ENCODE assay signal across 11 cellular contexts in the genomic region with DNA sequence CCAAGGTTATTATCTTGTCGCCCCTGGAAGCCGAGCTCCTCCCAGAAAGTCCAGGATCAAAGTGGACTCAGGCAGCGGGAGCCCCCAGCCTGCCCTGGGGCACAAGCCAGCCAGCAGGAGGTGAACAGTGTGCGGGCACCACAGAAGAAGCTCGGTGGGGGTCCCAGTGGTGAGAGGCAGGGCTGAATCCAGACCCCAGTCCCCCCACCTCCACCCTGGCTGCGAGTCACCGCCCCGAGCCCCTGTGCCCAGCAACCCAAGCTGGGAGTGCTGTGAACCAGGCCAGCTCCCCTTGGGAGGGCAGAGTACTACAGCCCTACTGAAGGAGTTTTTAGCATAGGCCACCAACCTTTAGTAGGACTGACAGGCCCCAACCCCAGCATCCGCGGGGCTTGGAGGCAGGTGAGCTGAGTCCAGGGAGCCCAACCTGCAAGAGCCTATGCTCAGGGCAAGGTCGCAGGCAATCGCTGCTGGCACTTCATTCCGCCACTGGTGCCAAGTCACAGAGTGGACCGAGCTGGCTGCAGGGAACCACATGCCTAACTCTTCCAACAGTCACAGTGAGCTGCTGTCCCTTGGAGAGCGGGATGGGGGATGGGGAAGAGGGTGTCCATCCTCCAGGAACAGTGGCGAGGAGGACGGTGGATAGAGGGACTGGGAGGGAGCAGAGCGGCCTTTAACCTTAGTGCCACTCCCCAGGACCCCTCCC. TPM values are rescaled to one million over a fixed set of nuclear protein-coding genes. Genes with fewer than 3 reads are reported as not detected.
A peak's percentile ranks its signal among the peaks of the same experiment; 100 is the strongest.
DNase-seq lines count a peak whose midpoint lies in the region; TF ChIP-seq lines count a peak whose summit lies in the region.
"Had no signal": no experiment of that assay in that cellular context is flagged by ENCODE, and none has a peak within 500 bp of the region (broad histone marks: within the 10 kb centered on the region; RNA-seq: fewer than 3 reads in every experiment).

No MANE protein-coding gene starts in this region.

- H3K27ac Mint-ChIP-seq in brain (peak overlapping the region in 1 of 5 experiments; percentile 61), nephron progenitor cell (no peak overlapping the region)

- H3K36me3 Mint-ChIP-seq in brain (no peaks in the 10 kb centered on the region), nephron progenitor cell (ENCODE audit: low read depth) (no peaks in the 10 kb centered on the region)

- DNase-seq in Ammon's horn (ENCODE audit: low spot score) (peak; percentile 81), hippocampal formation (lab: John Stamatoyannopoulos, UW) (peak; percentile 23 to 47), nephron progenitor cell (no peak), KBM-7 (no peak), KG1 (lab: John Stamatoyannopoulos, UW) (no peak), OCI-M1 (lab: John Stamatoyannopoulos, UW) (no peak)
- no peak for DNase-seq in stimulated activated CD4-positive, alpha-beta T cell treated with anti-CD3 and anti-CD28 coated beads, Interleukin-4, amount 100 ng/mL, for 24 hours
- DNase-seq: GOT3, NCI-H1105 treated with DMSO at 0.1 percent for 48 hours, SIG-M5 had no signal

- in situ Hi-C loops in KBM-7 (cut with MboI; ENCODE audit: low pct_unique_long_range_greater_than_20kb, low sequenced_read_pairs), result no loop called here

- TF ChIP-seq CTCF in brain (conservative IDR thresholded peaks at IDR 0.05), result no peak
- TF ChIP-seq CTCF in nephron progenitor cell (IDR thresholded peaks at IDR 0.05), result no peak

- peak overlapping the region in 4 of 5 experiments; percentile 61 to 87 (median 76) for H3K4me3 Mint-ChIP-seq in brain
- peak overlapping the region; percentile 9 for H3K4me3 Mint-ChIP-seq in nephron progenitor cell

- H3K4me1 Mint-ChIP-seq in brain (peaks cover 33% of the 10 kb centered on the region), nephron progenitor cell (peaks cover 30% of the 10 kb centered on the region)

- no peaks in the 10 kb centered on the region for H3K9me3 Mint-ChIP-seq in brain
- H3K9me3 Mint-ChIP-seq in nephron progenitor cell, result peaks cover 4% of the 10 kb centered on the region

- H3K27me3 Mint-ChIP-seq in brain (peaks cover 57% of the 10 kb centered on the region), nephron progenitor cell (ENCODE audit: low read depth, poor library complexity) (peaks cover 62% of the 10 kb centered on the region)

RNA-seq across cellular contexts. Expression of a gene that starts 3.0 kb away (rescaled TPM):
- 5.9 TPM for polyA plus RNA-seq in brain (ENCODE audit: insufficient read depth, low read depth, low replicate concordance)

Comparison
In these comparisons a context has a peak if more than half of its experiments do, and no peak if none do; other contexts are left out.
1. DNase-seq: peak in Ammon's horn (single experiment) and hippocampal formation (2 of 2); none in nephron progenitor cell (single experiment), stimulated activated CD4-positive, alpha-beta T cell treated with anti-CD3 and anti-CD28 coated beads, Interleukin-4, amount 100 ng/mL, for 24 hours (single experiment), KBM-7 (single experiment), KG1 (single experiment) and OCI-M1 (single experiment).